In the genomic region with DNA sequence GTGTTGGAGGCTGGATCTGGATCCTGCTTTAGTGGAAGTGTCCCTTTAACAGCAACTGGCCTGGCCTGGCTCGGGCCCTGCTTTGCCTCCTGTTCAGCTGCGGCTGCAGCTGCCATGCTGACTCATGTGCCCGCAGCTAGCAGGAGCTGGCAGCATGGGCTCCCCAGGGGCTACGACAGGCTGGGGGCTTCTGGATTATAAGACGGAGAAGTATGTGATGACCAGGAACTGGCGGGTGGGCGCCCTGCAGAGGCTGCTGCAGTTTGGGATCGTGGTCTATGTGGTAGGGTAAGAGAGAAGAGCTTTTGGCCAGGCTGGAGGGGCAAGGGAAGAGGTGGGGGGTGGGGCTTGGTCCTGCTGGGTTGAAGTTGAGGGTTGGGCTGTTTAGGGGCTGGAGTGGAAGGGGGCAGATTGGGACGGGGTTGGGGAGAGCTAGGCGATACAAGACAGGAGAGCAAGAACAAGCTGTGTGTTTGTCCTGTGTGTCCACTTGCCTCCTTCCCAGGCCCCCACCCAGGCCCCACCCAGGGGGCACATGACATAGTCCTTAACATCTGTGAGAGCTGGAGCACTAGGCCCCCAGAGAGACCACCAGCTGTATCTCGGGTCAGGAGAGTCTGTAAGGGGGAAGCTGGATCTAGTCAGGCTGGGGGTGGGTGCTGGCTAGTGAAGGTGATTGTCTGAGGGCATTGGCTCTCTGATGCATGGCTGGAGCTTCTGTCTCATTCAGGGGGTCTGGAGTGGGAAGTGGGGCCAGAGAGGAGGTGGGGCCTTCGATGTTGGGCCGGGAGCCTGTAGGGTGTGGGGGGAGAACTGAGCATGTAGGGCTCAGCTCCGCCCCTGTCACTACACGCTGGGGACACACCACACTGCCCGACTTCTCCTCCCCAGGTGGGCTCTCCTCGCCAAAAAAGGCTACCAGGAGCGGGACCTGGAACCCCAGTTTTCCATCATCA, we compare ENCODE assay signal across 8 cellular contexts. TPM values are rescaled to one million over a fixed set of nuclear protein-coding genes. Genes with fewer than 3 reads are reported as not detected.
DNase-seq lines count a peak whose midpoint lies in the region; ATAC-seq and TF ChIP-seq lines count a peak whose summit lies in the region.

TSS of gene P2RX6 (plus strand) at position 115 of the 956 bp plus-strand sequence. CDS start at position 125, 10 bp downstream.

- peaks cover 0 to 2% of the 10 kb centered on the region in 2 donors for H3K27me3 Mint-ChIP-seq in CD8-positive, alpha-beta memory T cell

- POLR2A ChIA-PET in CD8-positive, alpha-beta memory T cell (lab: Charles Lee), result interaction anchor here (0.7 to 1.1 kb wide), 2 partner anchors 13 to 1723 kb away, joined by 3 read pairs; partner anchors contain the start of gene THAP7
- POLR2A ChIA-PET in Panc1 (lab: Charles Lee), result interaction anchor here (0.6 kb wide), 2 partner anchors 10 to 11 kb away, joined by 5 to 6 read pairs; no protein-coding TSS in a partner anchor

- ATAC-seq in Panc1 (peak; percentile 33), GM18502 (IDR thresholded peaks at IDR 0.05; ENCODE audit: poor library complexity, unreplicated experiment) (no peak)

- intact Hi-C loops in Panc1 (cut with micrococcal nuclease; ENCODE audit: unreplicated experiment), result no loop called here

- H3K4me1 Mint-ChIP-seq in CD8-positive, alpha-beta memory T cell, result peaks cover 26 to 34% (median 26%) of the 10 kb centered on the region in 3 donors

- peak within 1 kb of the TSS; percentile 66 for H2AFZ ChIP-seq in neuron (ENCODE audit: low read depth, low read length)

- H3K4me1 ChIP-seq in CD8-positive, alpha-beta memory T cell (ENCODE audit: insufficient read depth, low read length), result peaks cover 18% of the 10 kb centered on the region
- peaks cover 12% of the 10 kb centered on the region for H3K4me1 ChIP-seq in Panc1 (ENCODE audit: control insufficient read depth, insufficient read depth, low read length)
- peaks cover 9 to 14% of the 10 kb centered on the region in 2 donors for H3K4me1 ChIP-seq in esophagus (ENCODE audit: control insufficient read depth in 2 of 2, insufficient read depth in 2 of 2, low read length in 1 of 2)
- peaks cover 30% of the 10 kb centered on the region for H3K4me1 ChIP-seq in neuron (ENCODE audit: insufficient read depth, low read length)

- no peak for DNase-seq in CD8-positive, alpha-beta memory T cell
- no peak for DNase-seq in Panc1 (ENCODE audit: low read depth, low spot score)
- DNase-seq in OCI-M1 (lab: John Stamatoyannopoulos, UW), result no peak
- no peak for DNase-seq in cerebellar cortex (ENCODE audit: low spot score)
- no peak for DNase-seq in cerebellum (ENCODE audit: low spot score)

- no TSS peak for BruUV-seq in Panc1 (replicated peaks; lab: Mats Ljungman, UMichigan)

- no peaks in the 10 kb centered on the region for H3K36me3 Mint-ChIP-seq in CD8-positive, alpha-beta memory T cell

- H3K4me3 Mint-ChIP-seq in CD8-positive, alpha-beta memory T cell, result peak within 1 kb of the TSS; percentile 73 to 89 (median 85)

- H3K27ac Mint-ChIP-seq in CD8-positive, alpha-beta memory T cell, result peak within 1 kb of the TSS; percentile 91 to 98 (median 96)

- peak within 1 kb of the TSS; percentile 74 for H3K4me3 ChIP-seq in CD8-positive, alpha-beta memory T cell (ENCODE audit: low read length)
- H3K4me3 ChIP-seq in Panc1 (ENCODE audit: low read depth in 2 of 2, low read length in 2 of 2) (peak within 1 kb of the TSS; percentile 65 to 73), esophagus (ENCODE audit: low read depth in 1 of 2, low read length in 2 of 2) (peak within 1 kb of the TSS; percentile 31 to 44), neuron (ENCODE audit: low read length) (peak within 1 kb of the TSS; percentile 62)

- no peaks in the 10 kb centered on the region for H3K9me3 Mint-ChIP-seq in CD8-positive, alpha-beta memory T cell

- H3K27ac ChIP-seq in CD8-positive, alpha-beta memory T cell (ENCODE audit: low read depth, low read length), result peak within 1 kb of the TSS; percentile 90
- H3K27ac ChIP-seq in Panc1 (ENCODE audit: low read length) (peak within 1 kb of the TSS; percentile 65), esophagus (ENCODE audit: low read depth in 2 of 2, low read length in 1 of 2) (peak within 1 kb of the TSS; percentile 34 to 37)

- H3K9me3 ChIP-seq in CD8-positive, alpha-beta memory T cell (ENCODE audit: low read length), result no peaks in the 10 kb centered on the region
- H3K9me3 ChIP-seq in Panc1 (ENCODE audit: control insufficient read depth, insufficient read depth, low read depth, low read length) (no peaks in the 10 kb centered on the region), esophagus (ENCODE audit: control insufficient read depth in 2 of 2, insufficient read depth in 1 of 2, low read depth in 1 of 2, low read length in 1 of 2) (no peaks in the 10 kb centered on the region), neuron (ENCODE audit: low read length) (no peaks in the 10 kb centered on the region)

- H3K36me3 ChIP-seq in CD8-positive, alpha-beta memory T cell (ENCODE audit: insufficient read depth, low read length), result no peaks in the 10 kb centered on the region
- H3K36me3 ChIP-seq in Panc1 (ENCODE audit: control insufficient read depth, insufficient read depth, low read length) (no peaks in the 10 kb centered on the region), esophagus (ENCODE audit: control insufficient read depth in 2 of 2, insufficient read depth in 2 of 2, low read length in 1 of 2) (no peaks in the 10 kb centered on the region), neuron (ENCODE audit: insufficient read depth, low read length) (no peaks in the 10 kb centered on the region)

- in situ Hi-C loops in Panc1 (cut with HindIII; ENCODE audit: low pct_unique_long_range_greater_than_20kb, low sequenced_read_pairs), result no loop called here

- no peak for TF ChIP-seq CTCF in Panc1 (IDR thresholded peaks at IDR 0.05)

- WGBS in esophagus, 2 donors, result 51 to 53% methylated on average over 16 to 18 of the region's 18 CpGs

- CTCF ChIA-PET in CD8-positive, alpha-beta memory T cell (lab: Charles Lee), result interaction anchor here (1.3 kb wide), 1 partner anchor 13 kb away, joined by 4 read pairs; the partner anchor contains the start of gene THAP7
- CTCF ChIA-PET in Panc1 (lab: Charles Lee), result no interaction called here

- H3K27me3 ChIP-seq in CD8-positive, alpha-beta memory T cell (ENCODE audit: insufficient read depth, low read length, poor library complexity, severe bottlenecking), result no peaks in the 10 kb centered on the region
- H3K27me3 ChIP-seq in Panc1 (ENCODE audit: control insufficient read depth, insufficient read depth, low read length) (no peaks in the 10 kb centered on the region), esophagus (ENCODE audit: control insufficient read depth in 1 of 2, insufficient read depth in 2 of 2, low read length in 2 of 2) (no peaks in the 10 kb centered on the region), neuron (ENCODE audit: insufficient read depth, low read length) (no peaks in the 10 kb centered on the region)

RNA-seq across cellular contexts. Expression of gene P2RX6, which starts in this region (rescaled TPM):
- total RNA-seq in CD8-positive, alpha-beta memory T cell, result under 1 TPM; 0.24 to 0.35 TPM
- polyA plus RNA-seq in CD8-positive, alpha-beta memory T cell, result 0.33 TPM
- 0.46 TPM for total RNA-seq in Panc1 (2021; ENCODE audit: unreplicated experiment)
- polyA plus RNA-seq in Panc1 (2012; ENCODE audit: insufficient read length), result 0.17 TPM
- polyA plus RNA-seq in esophagus, result under 1 TPM; 0.16 to 0.29 TPM
- 0.36 TPM for total RNA-seq in cerebellum

Comparison
In these comparisons a context has a peak if more than half of its experiments do, and no peak if none do; other contexts are left out.
1. Peak in ATAC-seq, H3K4me3 ChIP-seq and H3K27ac ChIP-seq in Panc1; RNA of the gene not detected or under 1 TPM.
2. H3K27ac ChIP-seq: peak in every context shown above with its lines; median percentile 90 in CD8-positive, alpha-beta memory T cell; 65 in Panc1; 36 in esophagus.